1 cellular context compared by ENCODE assay signal in the genomic region with DNA sequence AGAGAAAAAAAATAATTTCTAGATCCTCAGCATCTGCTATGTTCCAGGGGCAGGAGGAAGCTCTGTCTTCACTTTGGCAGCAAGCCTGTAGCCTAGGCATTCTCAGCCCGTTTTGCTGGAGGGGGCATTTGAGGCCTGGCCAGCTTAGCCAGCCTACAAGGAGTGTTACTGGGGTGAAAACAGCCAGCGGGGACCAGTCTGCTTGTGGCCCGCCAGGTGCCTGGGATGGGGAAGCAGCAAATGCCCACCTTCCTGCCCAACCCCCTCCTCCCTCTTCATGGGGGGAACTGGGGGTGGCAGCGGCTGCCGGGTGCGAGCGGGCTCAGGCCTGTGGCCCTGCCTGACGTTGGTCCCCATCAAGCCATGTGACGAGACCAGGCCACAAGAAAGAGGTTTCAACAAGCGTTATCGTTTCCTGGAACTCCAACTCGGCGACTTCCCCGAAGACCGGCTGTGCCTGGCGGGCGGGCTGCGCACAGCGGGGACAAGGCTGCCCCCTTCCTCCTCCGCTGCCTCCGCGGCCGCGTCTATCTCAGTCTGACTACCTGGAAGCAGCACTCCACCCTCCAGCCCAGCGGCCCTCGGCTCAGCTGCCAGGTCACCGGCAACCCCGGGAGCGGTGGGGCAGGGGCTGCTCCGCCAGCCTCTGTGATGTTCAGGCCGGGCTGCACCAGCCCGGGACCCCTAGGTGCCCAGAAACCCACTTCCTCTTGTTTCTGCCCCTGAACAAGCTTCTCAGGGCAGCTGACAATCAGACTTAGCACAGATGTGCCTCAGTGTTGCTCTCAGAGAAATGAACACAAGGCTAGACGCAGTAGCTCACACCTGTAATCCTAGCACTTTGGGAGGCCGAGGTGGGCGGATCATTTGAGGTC.
A peak's percentile ranks its signal among the peaks of the same experiment; 100 is the strongest.
TF ChIP-seq lines count a peak whose summit lies in the region.

No MANE protein-coding gene starts in this region.

TF ChIP-seq in K562, 482 proteins besides CTCF, POLR2A, EP300 and RAD21 (continues in another document):
- TF ChIP-seq, protein P1, sequence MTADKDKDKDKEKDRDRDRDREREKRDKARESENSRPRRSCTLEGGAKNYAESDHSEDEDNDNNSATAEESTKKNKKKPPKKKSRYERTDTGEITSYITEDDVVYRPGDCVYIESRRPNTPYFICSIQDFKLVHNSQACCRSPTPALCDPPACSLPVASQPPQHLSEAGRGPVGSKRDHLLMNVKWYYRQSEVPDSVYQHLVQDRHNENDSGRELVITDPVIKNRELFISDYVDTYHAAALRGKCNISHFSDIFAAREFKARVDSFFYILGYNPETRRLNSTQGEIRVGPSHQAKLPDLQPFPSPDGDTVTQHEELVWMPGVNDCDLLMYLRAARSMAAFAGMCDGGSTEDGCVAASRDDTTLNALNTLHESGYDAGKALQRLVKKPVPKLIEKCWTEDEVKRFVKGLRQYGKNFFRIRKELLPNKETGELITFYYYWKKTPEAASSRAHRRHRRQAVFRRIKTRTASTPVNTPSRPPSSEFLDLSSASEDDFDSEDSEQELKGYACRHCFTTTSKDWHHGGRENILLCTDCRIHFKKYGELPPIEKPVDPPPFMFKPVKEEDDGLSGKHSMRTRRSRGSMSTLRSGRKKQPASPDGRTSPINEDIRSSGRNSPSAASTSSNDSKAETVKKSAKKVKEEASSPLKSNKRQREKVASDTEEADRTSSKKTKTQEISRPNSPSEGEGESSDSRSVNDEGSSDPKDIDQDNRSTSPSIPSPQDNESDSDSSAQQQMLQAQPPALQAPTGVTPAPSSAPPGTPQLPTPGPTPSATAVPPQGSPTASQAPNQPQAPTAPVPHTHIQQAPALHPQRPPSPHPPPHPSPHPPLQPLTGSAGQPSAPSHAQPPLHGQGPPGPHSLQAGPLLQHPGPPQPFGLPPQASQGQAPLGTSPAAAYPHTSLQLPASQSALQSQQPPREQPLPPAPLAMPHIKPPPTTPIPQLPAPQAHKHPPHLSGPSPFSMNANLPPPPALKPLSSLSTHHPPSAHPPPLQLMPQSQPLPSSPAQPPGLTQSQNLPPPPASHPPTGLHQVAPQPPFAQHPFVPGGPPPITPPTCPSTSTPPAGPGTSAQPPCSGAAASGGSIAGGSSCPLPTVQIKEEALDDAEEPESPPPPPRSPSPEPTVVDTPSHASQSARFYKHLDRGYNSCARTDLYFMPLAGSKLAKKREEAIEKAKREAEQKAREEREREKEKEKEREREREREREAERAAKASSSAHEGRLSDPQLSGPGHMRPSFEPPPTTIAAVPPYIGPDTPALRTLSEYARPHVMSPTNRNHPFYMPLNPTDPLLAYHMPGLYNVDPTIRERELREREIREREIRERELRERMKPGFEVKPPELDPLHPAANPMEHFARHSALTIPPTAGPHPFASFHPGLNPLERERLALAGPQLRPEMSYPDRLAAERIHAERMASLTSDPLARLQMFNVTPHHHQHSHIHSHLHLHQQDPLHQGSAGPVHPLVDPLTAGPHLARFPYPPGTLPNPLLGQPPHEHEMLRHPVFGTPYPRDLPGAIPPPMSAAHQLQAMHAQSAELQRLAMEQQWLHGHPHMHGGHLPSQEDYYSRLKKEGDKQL (CRISPR knock-in tag; IDR thresholded peaks at IDR 0.05; ENCODE audit: borderline replicate concordance): no peak
- peak; percentile 51; the same call in 1 of the 2 replicates for TF ChIP-seq E2F3 (CRISPR knock-in tag; IDR thresholded peaks at IDR 0.05)
- TF ChIP-seq ZNF224 (CRISPR knock-in tag; IDR thresholded peaks at IDR 0.05): no peak
- TF ChIP-seq ETV5 (CRISPR knock-in tag; IDR thresholded peaks at IDR 0.05; ENCODE audit: low read depth): peak; percentile 67
- TF ChIP-seq, protein P2, sequence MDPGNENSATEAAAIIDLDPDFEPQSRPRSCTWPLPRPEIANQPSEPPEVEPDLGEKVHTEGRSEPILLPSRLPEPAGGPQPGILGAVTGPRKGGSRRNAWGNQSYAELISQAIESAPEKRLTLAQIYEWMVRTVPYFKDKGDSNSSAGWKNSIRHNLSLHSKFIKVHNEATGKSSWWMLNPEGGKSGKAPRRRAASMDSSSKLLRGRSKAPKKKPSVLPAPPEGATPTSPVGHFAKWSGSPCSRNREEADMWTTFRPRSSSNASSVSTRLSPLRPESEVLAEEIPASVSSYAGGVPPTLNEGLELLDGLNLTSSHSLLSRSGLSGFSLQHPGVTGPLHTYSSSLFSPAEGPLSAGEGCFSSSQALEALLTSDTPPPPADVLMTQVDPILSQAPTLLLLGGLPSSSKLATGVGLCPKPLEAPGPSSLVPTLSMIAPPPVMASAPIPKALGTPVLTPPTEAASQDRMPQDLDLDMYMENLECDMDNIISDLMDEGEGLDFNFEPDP (CRISPR knock-in tag; IDR thresholded peaks at IDR 0.05): 0 out of 2 replicates have a peak, but pooled peaks have one; percentile 40
- peak; percentile 58; the same call in 1 of the 2 replicates for TF ChIP-seq PHF8 (IDR thresholded peaks at IDR 0.05; ENCODE audit: borderline replicate concordance, low read length)
- peak; percentile 80 to 84 for TF ChIP-seq NRF1 (conservative IDR thresholded peaks at IDR 0.05 in 1 of 2, IDR thresholded peaks at IDR 0.05 in 1 of 2)
- TF ChIP-seq SP2 (IDR thresholded peaks at IDR 0.05; ENCODE audit: extremely low read depth, low read depth, low read length, poor library complexity, severe bottlenecking): no peak
- TF ChIP-seq FOXA3 (CRISPR knock-in tag; conservative IDR thresholded peaks at IDR 0.05 in 1 of 2, IDR thresholded peaks at IDR 0.05 in 1 of 2): peak in 1 of 2 experiments; percentile 10; a peak in 1 of 4 replicates
- no peak for TF ChIP-seq XRCC5 (IDR thresholded peaks at IDR 0.05; ENCODE audit: low read depth, low read length)
- TF ChIP-seq PHTF2 (CRISPR knock-in tag; IDR thresholded peaks at IDR 0.05): 0 out of 2 replicates have a peak, but pooled peaks have one; percentile 67
- TF ChIP-seq ZC3H4 (CRISPR knock-in tag; IDR thresholded peaks at IDR 0.05; ENCODE audit: borderline replicate concordance): no peak
- TF ChIP-seq, protein P3, sequence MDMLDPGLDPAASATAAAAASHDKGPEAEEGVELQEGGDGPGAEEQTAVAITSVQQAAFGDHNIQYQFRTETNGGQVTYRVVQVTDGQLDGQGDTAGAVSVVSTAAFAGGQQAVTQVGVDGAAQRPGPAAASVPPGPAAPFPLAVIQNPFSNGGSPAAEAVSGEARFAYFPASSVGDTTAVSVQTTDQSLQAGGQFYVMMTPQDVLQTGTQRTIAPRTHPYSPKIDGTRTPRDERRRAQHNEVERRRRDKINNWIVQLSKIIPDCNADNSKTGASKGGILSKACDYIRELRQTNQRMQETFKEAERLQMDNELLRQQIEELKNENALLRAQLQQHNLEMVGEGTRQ (CRISPR knock-in tag; IDR thresholded peaks at IDR 0.05): peak; percentile 84
- TF ChIP-seq KAT7 (CRISPR knock-in tag; IDR thresholded peaks at IDR 0.05; ENCODE audit: borderline replicate concordance): no peak
- no peak for TF ChIP-seq PRPF4 (IDR thresholded peaks at IDR 0.05; ENCODE audit: insufficient read depth, low read depth, low read length, poor library complexity, severe bottlenecking)
- TF ChIP-seq HDAC2 (IDR thresholded peaks at IDR 0.05): peak; percentile 57; the same call in 1 of the 2 replicates
- TF ChIP-seq, protein P4, sequence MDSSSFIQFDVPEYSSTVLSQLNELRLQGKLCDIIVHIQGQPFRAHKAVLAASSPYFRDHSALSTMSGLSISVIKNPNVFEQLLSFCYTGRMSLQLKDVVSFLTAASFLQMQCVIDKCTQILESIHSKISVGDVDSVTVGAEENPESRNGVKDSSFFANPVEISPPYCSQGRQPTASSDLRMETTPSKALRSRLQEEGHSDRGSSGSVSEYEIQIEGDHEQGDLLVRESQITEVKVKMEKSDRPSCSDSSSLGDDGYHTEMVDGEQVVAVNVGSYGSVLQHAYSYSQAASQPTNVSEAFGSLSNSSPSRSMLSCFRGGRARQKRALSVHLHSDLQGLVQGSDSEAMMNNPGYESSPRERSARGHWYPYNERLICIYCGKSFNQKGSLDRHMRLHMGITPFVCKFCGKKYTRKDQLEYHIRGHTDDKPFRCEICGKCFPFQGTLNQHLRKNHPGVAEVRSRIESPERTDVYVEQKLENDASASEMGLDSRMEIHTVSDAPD (CRISPR knock-in tag; IDR thresholded peaks at IDR 0.05): peak; percentile 66; the same call in 1 of the 2 replicates
- peak; percentile 84 for TF ChIP-seq ARID1B (IDR thresholded peaks at IDR 0.05)
- TF ChIP-seq, protein P5, sequence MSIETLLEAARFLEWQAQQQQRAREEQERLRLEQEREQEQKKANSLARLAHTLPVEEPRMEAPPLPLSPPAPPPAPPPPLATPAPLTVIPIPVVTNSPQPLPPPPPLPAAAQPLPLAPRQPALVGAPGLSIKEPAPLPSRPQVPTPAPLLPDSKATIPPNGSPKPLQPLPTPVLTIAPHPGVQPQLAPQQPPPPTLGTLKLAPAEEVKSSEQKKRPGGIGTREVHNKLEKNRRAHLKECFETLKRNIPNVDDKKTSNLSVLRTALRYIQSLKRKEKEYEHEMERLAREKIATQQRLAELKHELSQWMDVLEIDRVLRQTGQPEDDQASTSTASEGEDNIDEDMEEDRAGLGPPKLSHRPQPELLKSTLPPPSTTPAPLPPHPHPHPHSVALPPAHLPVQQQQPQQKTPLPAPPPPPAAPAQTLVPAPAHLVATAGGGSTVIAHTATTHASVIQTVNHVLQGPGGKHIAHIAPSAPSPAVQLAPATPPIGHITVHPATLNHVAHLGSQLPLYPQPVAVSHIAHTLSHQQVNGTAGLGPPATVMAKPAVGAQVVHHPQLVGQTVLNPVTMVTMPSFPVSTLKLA (conservative IDR thresholded peaks at IDR 0.05): peak; percentile 63 to 79
- peak; percentile 89 for TF ChIP-seq MECOM (CRISPR knock-in tag; IDR thresholded peaks at IDR 0.05)
- peak; percentile 73; the same call in 1 of the 2 replicates for TF ChIP-seq BACH1 (tag; IDR thresholded peaks at IDR 0.05)
- TF ChIP-seq, protein P6, sequence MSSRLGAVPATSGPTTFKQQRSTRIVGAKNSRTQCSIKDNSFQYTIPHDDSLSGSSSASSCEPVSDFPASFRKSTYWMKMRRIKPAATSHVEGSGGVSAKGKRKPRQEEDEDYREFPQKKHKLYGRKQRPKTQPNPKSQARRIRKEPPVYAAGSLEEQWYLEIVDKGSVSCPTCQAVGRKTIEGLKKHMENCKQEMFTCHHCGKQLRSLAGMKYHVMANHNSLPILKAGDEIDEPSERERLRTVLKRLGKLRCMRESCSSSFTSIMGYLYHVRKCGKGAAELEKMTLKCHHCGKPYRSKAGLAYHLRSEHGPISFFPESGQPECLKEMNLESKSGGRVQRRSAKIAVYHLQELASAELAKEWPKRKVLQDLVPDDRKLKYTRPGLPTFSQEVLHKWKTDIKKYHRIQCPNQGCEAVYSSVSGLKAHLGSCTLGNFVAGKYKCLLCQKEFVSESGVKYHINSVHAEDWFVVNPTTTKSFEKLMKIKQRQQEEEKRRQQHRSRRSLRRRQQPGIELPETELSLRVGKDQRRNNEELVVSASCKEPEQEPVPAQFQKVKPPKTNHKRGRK (tag; IDR thresholded peaks at IDR 0.05): peak; percentile 72; the same call in 1 of the 2 replicates
- peak; percentile 55; the same call in 1 of the 2 replicates for TF ChIP-seq ZNF263 (CRISPR knock-in tag; IDR thresholded peaks at IDR 0.05; ENCODE audit: borderline replicate concordance)
- TF ChIP-seq, protein P7, sequence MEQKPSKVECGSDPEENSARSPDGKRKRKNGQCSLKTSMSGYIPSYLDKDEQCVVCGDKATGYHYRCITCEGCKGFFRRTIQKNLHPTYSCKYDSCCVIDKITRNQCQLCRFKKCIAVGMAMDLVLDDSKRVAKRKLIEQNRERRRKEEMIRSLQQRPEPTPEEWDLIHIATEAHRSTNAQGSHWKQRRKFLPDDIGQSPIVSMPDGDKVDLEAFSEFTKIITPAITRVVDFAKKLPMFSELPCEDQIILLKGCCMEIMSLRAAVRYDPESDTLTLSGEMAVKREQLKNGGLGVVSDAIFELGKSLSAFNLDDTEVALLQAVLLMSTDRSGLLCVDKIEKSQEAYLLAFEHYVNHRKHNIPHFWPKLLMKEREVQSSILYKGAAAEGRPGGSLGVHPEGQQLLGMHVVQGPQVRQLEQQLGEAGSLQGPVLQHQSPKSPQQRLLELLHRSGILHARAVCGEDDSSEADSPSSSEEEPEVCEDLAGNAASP (IDR thresholded peaks at IDR 0.05): no peak
- TF ChIP-seq, protein P8, sequence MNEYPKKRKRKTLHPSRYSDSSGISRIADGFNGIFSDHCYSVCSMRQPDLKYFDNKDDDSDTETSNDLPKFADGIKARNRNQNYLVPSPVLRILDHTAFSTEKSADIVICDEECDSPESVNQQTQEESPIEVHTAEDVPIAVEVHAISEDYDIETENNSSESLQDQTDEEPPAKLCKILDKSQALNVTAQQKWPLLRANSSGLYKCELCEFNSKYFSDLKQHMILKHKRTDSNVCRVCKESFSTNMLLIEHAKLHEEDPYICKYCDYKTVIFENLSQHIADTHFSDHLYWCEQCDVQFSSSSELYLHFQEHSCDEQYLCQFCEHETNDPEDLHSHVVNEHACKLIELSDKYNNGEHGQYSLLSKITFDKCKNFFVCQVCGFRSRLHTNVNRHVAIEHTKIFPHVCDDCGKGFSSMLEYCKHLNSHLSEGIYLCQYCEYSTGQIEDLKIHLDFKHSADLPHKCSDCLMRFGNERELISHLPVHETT (CRISPR knock-in tag; conservative IDR thresholded peaks at IDR 0.05 in 1 of 2, IDR thresholded peaks at IDR 0.05 in 1 of 2): peak in 1 of 2 experiments; percentile 91; a peak in 2 of 4 replicates
- no peak for TF ChIP-seq HCFC1 (IDR thresholded peaks at IDR 0.05; ENCODE audit: low read depth, low read length)
- peak; percentile 99 for TF ChIP-seq SMAD4 (CRISPR knock-in tag; conservative IDR thresholded peaks at IDR 0.05)
- TF ChIP-seq, protein P9, sequence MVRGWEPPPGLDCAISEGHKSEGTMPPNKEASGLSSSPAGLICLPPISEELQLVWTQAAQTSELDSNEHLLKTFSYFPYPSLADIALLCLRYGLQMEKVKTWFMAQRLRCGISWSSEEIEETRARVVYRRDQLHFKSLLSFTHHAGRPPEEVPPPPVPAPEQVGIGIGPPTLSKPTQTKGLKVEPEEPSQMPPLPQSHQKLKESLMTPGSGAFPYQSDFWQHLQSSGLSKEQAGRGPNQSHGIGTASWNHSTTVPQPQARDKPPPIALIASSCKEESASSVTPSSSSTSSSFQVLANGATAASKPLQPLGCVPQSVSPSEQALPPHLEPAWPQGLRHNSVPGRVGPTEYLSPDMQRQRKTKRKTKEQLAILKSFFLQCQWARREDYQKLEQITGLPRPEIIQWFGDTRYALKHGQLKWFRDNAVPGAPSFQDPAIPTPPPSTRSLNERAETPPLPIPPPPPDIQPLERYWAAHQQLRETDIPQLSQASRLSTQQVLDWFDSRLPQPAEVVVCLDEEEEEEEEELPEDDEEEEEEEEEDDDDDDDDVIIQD (CRISPR knock-in tag; IDR thresholded peaks at IDR 0.05): peak; percentile 90; the same call in 1 of the 2 replicates
- TF ChIP-seq ZNF324 (CRISPR knock-in tag; IDR thresholded peaks at IDR 0.05): 0 out of 2 replicates have a peak, but pooled peaks have one; percentile 22
- TF ChIP-seq, protein P10, sequence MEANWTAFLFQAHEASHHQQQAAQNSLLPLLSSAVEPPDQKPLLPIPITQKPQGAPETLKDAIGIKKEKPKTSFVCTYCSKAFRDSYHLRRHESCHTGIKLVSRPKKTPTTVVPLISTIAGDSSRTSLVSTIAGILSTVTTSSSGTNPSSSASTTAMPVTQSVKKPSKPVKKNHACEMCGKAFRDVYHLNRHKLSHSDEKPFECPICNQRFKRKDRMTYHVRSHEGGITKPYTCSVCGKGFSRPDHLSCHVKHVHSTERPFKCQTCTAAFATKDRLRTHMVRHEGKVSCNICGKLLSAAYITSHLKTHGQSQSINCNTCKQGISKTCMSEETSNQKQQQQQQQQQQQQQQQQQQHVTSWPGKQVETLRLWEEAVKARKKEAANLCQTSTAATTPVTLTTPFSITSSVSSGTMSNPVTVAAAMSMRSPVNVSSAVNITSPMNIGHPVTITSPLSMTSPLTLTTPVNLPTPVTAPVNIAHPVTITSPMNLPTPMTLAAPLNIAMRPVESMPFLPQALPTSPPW (CRISPR knock-in tag; IDR thresholded peaks at IDR 0.05): peak; percentile 67
- TF ChIP-seq FOSL1 (tag; conservative IDR thresholded peaks at IDR 0.05): peak; percentile 68
- TF ChIP-seq HDAC1 (IDR thresholded peaks at IDR 0.05): peak in 1 of 2 experiments; percentile 72; a peak in 2 of 4 replicates
- TF ChIP-seq HSF4 (CRISPR knock-in tag; IDR thresholded peaks at IDR 0.05; ENCODE audit: borderline replicate concordance): peak; percentile 88; the same call in 1 of the 2 replicates
- TF ChIP-seq ZNF121 (CRISPR knock-in tag; conservative IDR thresholded peaks at IDR 0.05): no peak
